In genomic region chr20:53623454-53624206, GRCh38 we compare ENCODE assay signal across 8 cellular contexts. TPM values are rescaled to one million over a fixed set of nuclear protein-coding genes. Genes with fewer than 3 reads are reported as not detected.
DNase-seq lines count a peak whose midpoint lies in the region; ATAC-seq and TF ChIP-seq lines count a peak whose summit lies in the region.

No MANE protein-coding gene starts in this region.

- H3K9me3 Mint-ChIP-seq in activated T-helper 17 cell treated with anti-CD3 and anti-CD28 coated beads, Interleukin-2, amount 50 U/mL, for 72 hours = no peaks in the 10 kb centered on the region
- H3K9me3 Mint-ChIP-seq in nephron progenitor cell = no peaks in the 10 kb centered on the region

- DNase-seq in GM12865 (ENCODE audit: low read depth) (peak; percentile 79), NOMO-1 treated with dmso at 0.1 percent for 144 hours (lab: John Stamatoyannopoulos, UW; ENCODE audit: unreplicated experiment) (peak; percentile 55), foreskin fibroblast (peak; percentile 80 to 92), nephron progenitor cell (peak; percentile 36)

- H3K27me3 Mint-ChIP-seq in activated T-helper 17 cell treated with anti-CD3 and anti-CD28 coated beads, Interleukin-2, amount 50 U/mL, for 72 hours = no peaks in the 10 kb centered on the region
- peaks cover 4% of the 10 kb centered on the region for H3K27me3 Mint-ChIP-seq in nephron progenitor cell (ENCODE audit: low read depth, poor library complexity)

- peak overlapping the region; percentile 83 for H3K4me3 Mint-ChIP-seq in activated T-helper 17 cell treated with anti-CD3 and anti-CD28 coated beads, Interleukin-2, amount 50 U/mL, for 72 hours
- peak overlapping the region; percentile 81 for H3K4me3 Mint-ChIP-seq in nephron progenitor cell

- TF ChIP-seq CTCF in GM12865 (IDR thresholded peaks at IDR 0.05; ENCODE audit: insufficient read depth, low read depth, low read length, missing control alignments) (no peak), foreskin fibroblast (IDR thresholded peaks at IDR 0.05; ENCODE audit: low read depth, low read length) (no peak), nephron progenitor cell (IDR thresholded peaks at IDR 0.05) (no peak)

- H3K36me3 ChIP-seq in urinary bladder (ENCODE audit: insufficient read depth) = no peaks in the 10 kb centered on the region

- H3K27ac ChIP-seq in urinary bladder (ENCODE audit: low read depth) = peak overlapping the region; percentile 94

- ATAC-seq in HG02885 (IDR thresholded peaks at IDR 0.05; ENCODE audit: poor library complexity, unreplicated experiment) (peak; percentile 52), HG03457 (IDR thresholded peaks at IDR 0.05; ENCODE audit: unreplicated experiment) (no peak)
- peak; percentile 91 for ATAC-seq in activated T-helper 17 cell treated with anti-CD3 and anti-CD28 coated beads, Interleukin-2, amount 50 U/mL, for 72 hours (replicated peaks)

- 1% methylated on average over 13 of the region's 13 CpGs for WGBS in urinary bladder

- no peaks in the 10 kb centered on the region for H3K36me3 Mint-ChIP-seq in activated T-helper 17 cell treated with anti-CD3 and anti-CD28 coated beads, Interleukin-2, amount 50 U/mL, for 72 hours (ENCODE audit: low read depth)
- H3K36me3 Mint-ChIP-seq in nephron progenitor cell (ENCODE audit: low read depth) = no peaks in the 10 kb centered on the region

- H3K4me1 ChIP-seq in urinary bladder (ENCODE audit: insufficient read depth) = no peaks in the 10 kb centered on the region

- peaks cover 9% of the 10 kb centered on the region for H3K4me1 Mint-ChIP-seq in activated T-helper 17 cell treated with anti-CD3 and anti-CD28 coated beads, Interleukin-2, amount 50 U/mL, for 72 hours
- H3K4me1 Mint-ChIP-seq in nephron progenitor cell = peaks cover 36% of the 10 kb centered on the region

- H3K27ac Mint-ChIP-seq in activated T-helper 17 cell treated with anti-CD3 and anti-CD28 coated beads, Interleukin-2, amount 50 U/mL, for 72 hours = peak overlapping the region; percentile 89
- peak overlapping the region; percentile 94 for H3K27ac Mint-ChIP-seq in nephron progenitor cell

- peak overlapping the region; percentile 65 for H3K4me3 ChIP-seq in GM12865 (ENCODE audit: low read depth, low read length)
- H3K4me3 ChIP-seq in foreskin fibroblast (ENCODE audit: low read depth in 1 of 2, low read length in 2 of 2) = peak overlapping the region; percentile 28 to 37
- H3K4me3 ChIP-seq in urinary bladder (ENCODE audit: low read depth, low read length) = peak overlapping the region; percentile 37

RNA-seq across cellular contexts. Expression of gene ZNF217, which starts 30.0 kb away (rescaled TPM):
- 10 to 100 TPM; 52.7 to 54.2 TPM for total RNA-seq in activated T-helper 17 cell treated with anti-CD3 and anti-CD28 coated beads, Interleukin-2, amount 50 U/mL, for 72 hours
- total RNA-seq in urinary bladder = 30.2 TPM
- 21.4 TPM for polyA plus RNA-seq in urinary bladder

Comparison
In these comparisons a context has a peak if more than half of its experiments do, and no peak if none do; other contexts are left out.
1. DNase-seq: peak in every context shown above with its lines; median percentile 86 in foreskin fibroblast; 79 in GM12865; 55 in NOMO-1 treated with dmso at 0.1 percent for 144 hours; 36 in nephron progenitor cell.